1 cellular context compared by ENCODE assay signal in genomic region chr6:88360203-88360797, GRCh38.
TF ChIP-seq lines count a peak whose summit lies in the region.

No MANE protein-coding gene starts in this region.

TF ChIP-seq in GM23338, 12 proteins besides CTCF, POLR2A, EP300 and RAD21:
- no peak for TF ChIP-seq CREB1 (CRISPR knock-in tag; IDR thresholded peaks at IDR 0.05; ENCODE audit: low read depth)
- no peak for TF ChIP-seq EZH2phosphoT487 (IDR thresholded peaks at IDR 0.05; ENCODE audit: unreplicated experiment)
- no peak for TF ChIP-seq ZNF114 (CRISPR knock-in tag; IDR thresholded peaks at IDR 0.05)
- no peak for TF ChIP-seq JUNB (IDR thresholded peaks at IDR 0.05; ENCODE audit: unreplicated experiment)
- TF ChIP-seq STAT1 (IDR thresholded peaks at IDR 0.05; ENCODE audit: unreplicated experiment), result no peak
- TF ChIP-seq ETS1 (IDR thresholded peaks at IDR 0.05), result no peak
- no peak for TF ChIP-seq NANOG (IDR thresholded peaks at IDR 0.05; ENCODE audit: borderline replicate concordance)
- no peak for TF ChIP-seq REST (IDR thresholded peaks at IDR 0.05; ENCODE audit: unreplicated experiment)
TF ChIP-seq in GM23338: peak in this region for 0.
